In the genomic region with DNA sequence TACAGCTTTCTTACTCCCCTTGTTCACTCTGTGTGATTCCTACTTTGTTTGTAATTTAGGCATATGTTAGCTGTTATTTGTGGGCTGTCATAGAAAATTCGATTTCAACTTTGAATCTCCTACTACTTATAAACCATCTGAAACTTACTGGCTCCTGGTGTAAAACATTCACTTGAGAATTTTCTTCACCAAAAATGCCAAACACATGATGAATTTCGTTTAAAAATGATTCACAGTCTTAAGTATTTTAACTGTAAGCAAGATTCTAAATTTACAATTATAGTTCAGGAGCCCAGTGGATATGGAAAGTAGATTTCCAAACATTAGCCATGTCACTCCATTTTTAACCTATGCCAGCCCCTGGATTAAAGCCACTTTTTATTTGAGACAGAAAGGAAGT, we compare ENCODE assay signal across 11 cellular contexts. TPM values are rescaled to one million over a fixed set of nuclear protein-coding genes. Genes with fewer than 3 reads are reported as not detected.
DNase-seq lines count a peak whose midpoint lies in the region; ATAC-seq and TF ChIP-seq lines count a peak whose summit lies in the region.
"Had no signal": no experiment of that assay in that cellular context is flagged by ENCODE, and none has a peak within 500 bp of the region (broad histone marks: within the 10 kb centered on the region; RNA-seq: fewer than 3 reads in every experiment).

No MANE protein-coding gene starts in this region.

- H3K4me1 ChIP-seq in right lobe of liver = peaks cover 0 to 16% (median 2%) of the 10 kb centered on the region in 4 donors
- H3K4me1 ChIP-seq in tibial artery = peaks cover 0 to 49% (median 16%) of the 10 kb centered on the region in 4 donors

- H3K27ac ChIP-seq in right lobe of liver = peak overlapping the region; percentile 96 to 100 (median 98)
- H3K27ac ChIP-seq in tibial artery = peak overlapping the region; percentile 87 to 89

- H3K36me3 ChIP-seq in right lobe of liver (no peaks in the 10 kb centered on the region), tibial artery (no peaks in the 10 kb centered on the region)

- intact Hi-C loops in right lobe of liver (cut with DNase I) = no loop called here
- intact Hi-C loops in tibial artery (cut with DNase I; ENCODE audit: low total_unique reads) = no loop called here

- DNase-seq in HFF-Myc (ENCODE audit: extremely low read depth, low read depth) (no peak), astrocyte of the cerebellum (ENCODE audit: low read depth) (peak; percentile 23), right lobe of liver (no peak), tibial artery (no peak), NCI-H748 treated with DMSO at 0.1 percent for 48 hours (lab: John Stamatoyannopoulos, UW) (no peak), hippocampal formation (lab: John Stamatoyannopoulos, UW) (no peak)
- DNase-seq: anterior cingulate cortex; naive thymus-derived CD8-positive, alpha-beta T cell; NCI-H526; stimulated activated CD4-positive, alpha-beta T cell treated with anti-CD3 and anti-CD28 coated beads, Interleukin-4, amount 100 ng/mL, for 4 hours had no signal

- H3K27me3 ChIP-seq in right lobe of liver (no peaks in the 10 kb centered on the region), tibial artery (no peaks in the 10 kb centered on the region)

- no peak for TF ChIP-seq CTCF in HFF-Myc (IDR thresholded peaks at IDR 0.05; ENCODE audit: low read depth, low read length, missing control alignments)
- TF ChIP-seq CTCF in astrocyte of the cerebellum (IDR thresholded peaks at IDR 0.05; ENCODE audit: low read depth, low read length, missing control alignments) = no peak
- no peak for TF ChIP-seq CTCF in right lobe of liver (IDR thresholded peaks at IDR 0.05)
- TF ChIP-seq CTCF in tibial artery (IDR thresholded peaks at IDR 0.05) = no peak

- ATAC-seq in right lobe of liver (no peak), GM18907 (IDR thresholded peaks at IDR 0.05; ENCODE audit: unreplicated experiment) (no peak)
- ATAC-seq: naive thymus-derived CD8-positive, alpha-beta T cell had no signal

- in situ Hi-C loops in astrocyte of the cerebellum (cut with HindIII; ENCODE audit: low sequenced_read_pairs) = loop anchor here (5.0 to 25.0 kb wide), 4 partner anchors 36 to 546 kb away; no protein-coding TSS in a partner anchor

- 3% methylated on average over 2 of the region's 2 CpGs for WGBS in right lobe of liver (ENCODE audit: insufficient coverage, low coverage, low lambda C conversion rate, missing lambda C conversion rate)

- no peaks in the 10 kb centered on the region for H3K9me3 ChIP-seq in right lobe of liver
- no peaks in the 10 kb centered on the region for H3K9me3 ChIP-seq in tibial artery

- TF ChIP-seq POLR2A in right lobe of liver (IDR thresholded peaks at IDR 0.05) = no peak

- H3K4me3 ChIP-seq in HFF-Myc (replicated peaks; ENCODE audit: low read depth, low read length) = peak overlapping the region; percentile 66
- H3K4me3 ChIP-seq in astrocyte of the cerebellum (ENCODE audit: low read depth, low read length) = no peak overlapping the region
- H3K4me3 ChIP-seq in right lobe of liver = peak overlapping the region; percentile 46 to 62 (median 57)
- H3K4me3 ChIP-seq in tibial artery = peak overlapping the region; percentile 63

RNA-seq across cellular contexts. Expression of gene CPED1, which starts 3.1 kb away (rescaled TPM):
- 10 to 100 TPM; 24.3 to 45.8 (median 34.9) TPM for total RNA-seq in right lobe of liver
- total RNA-seq: naive thymus-derived CD8-positive, alpha-beta T cell had no signal

RNA-seq across cellular contexts. Expression of gene ING3, which starts 41.0 kb away (rescaled TPM):
- 1 to 10 TPM; 4.5 to 6.5 (median 6.2) TPM for total RNA-seq in right lobe of liver
